ENCODE assay signal across 8 cellular contexts in the genomic region with DNA sequence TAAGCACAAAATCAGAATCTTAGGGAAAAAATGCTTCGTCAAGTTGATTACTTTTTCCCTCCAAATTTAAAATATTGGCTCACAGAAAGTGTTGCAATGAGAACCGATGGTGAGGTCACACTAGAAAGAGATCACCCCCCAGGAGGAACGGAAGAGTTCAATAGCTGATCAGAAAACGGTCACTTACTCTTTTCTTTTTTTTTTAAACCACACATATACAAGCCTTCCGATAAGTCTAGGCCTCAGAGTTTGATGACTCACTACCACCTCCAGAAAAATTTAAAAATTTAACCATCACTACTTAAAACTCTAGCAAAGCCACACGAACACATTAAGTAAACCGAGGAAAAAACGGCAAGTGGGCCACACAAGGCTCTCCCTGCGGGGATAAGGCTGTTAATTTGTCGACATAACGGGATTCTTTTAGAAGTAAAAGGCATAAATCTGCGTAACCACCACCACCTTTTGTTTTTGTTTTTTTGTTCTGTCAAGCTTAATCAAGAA. TPM values are rescaled to one million over a fixed set of nuclear protein-coding genes. Genes with fewer than 3 reads are reported as not detected.
DNase-seq lines count a peak whose midpoint lies in the region; ATAC-seq and TF ChIP-seq lines count a peak whose summit lies in the region.

No MANE protein-coding gene starts in this region.

- DNase-seq in activated naive CD4-positive, alpha-beta T cell treated with anti-CD3 and anti-CD28 coated beads, Interleukin-2, amount 50 U/mL, for 16 hours = no peak
- DNase-seq in activated CD8-positive, alpha-beta T cell treated with anti-CD3 and anti-CD28 coated beads for 36 hours = peak; percentile 62
- DNase-seq in hepatic stellate cell (ENCODE audit: low spot score) = peak; percentile 74
- no peak for DNase-seq in stimulated activated naive B cell treated with anti-CD40 and anti-IgM and Interleukin-4, amounts not matched to agents 10 μg/mL and 1 μg/mL and 100 μg/mL, for 72 hours
- no peak for DNase-seq in DMS53 treated with DMSO at 0.1 percent for 48 hours (lab: John Stamatoyannopoulos, UW; ENCODE audit: unreplicated experiment)
- DNase-seq in NCI-H1105 (lab: John Stamatoyannopoulos, UW) = no peak

- no peaks in the 10 kb centered on the region for H3K27me3 Mint-ChIP-seq in activated naive CD4-positive, alpha-beta T cell treated with anti-CD3 and anti-CD28 coated beads, Interleukin-2, amount 50 U/mL, for 24 hours
- H3K27me3 Mint-ChIP-seq in activated CD8-positive, alpha-beta T cell treated with anti-CD3 and anti-CD28 coated beads for 36 hours = no peaks in the 10 kb centered on the region
- no peaks in the 10 kb centered on the region for H3K27me3 Mint-ChIP-seq in stimulated activated naive B cell treated with anti-CD40 and anti-IgM and Interleukin-4, amounts not matched to agents 10 μg/mL and 1 μg/mL and 100 μg/mL, for 72 hours

- CTCF ChIA-PET in activated CD8-positive, alpha-beta T cell treated with anti-CD3 and anti-CD28 coated beads for 36 hours (lab: Charles Lee) = interaction anchor here (1.1 to 2.9 kb wide), 5 partner anchors 16 to 189 kb away, joined by 3 to 15 read pairs (median 7); partner anchors contain the start of genes MED22, RPL7A and SURF1

- intact Hi-C loops in activated CD8-positive, alpha-beta T cell treated with anti-CD3 and anti-CD28 coated beads for 36 hours (cut with micrococcal nuclease) = loop anchor here (10.0 kb wide), 1 partner anchor 110 kb away; no protein-coding TSS in a partner anchor

- H3K36me3 Mint-ChIP-seq in activated naive CD4-positive, alpha-beta T cell treated with anti-CD3 and anti-CD28 coated beads, Interleukin-2, amount 50 U/mL, for 24 hours = peaks cover 9% of the 10 kb centered on the region
- H3K36me3 Mint-ChIP-seq in activated CD8-positive, alpha-beta T cell treated with anti-CD3 and anti-CD28 coated beads for 36 hours (ENCODE audit: low read depth) = peaks cover 50% of the 10 kb centered on the region
- H3K36me3 Mint-ChIP-seq in stimulated activated naive B cell treated with anti-CD40 and anti-IgM and Interleukin-4, amounts not matched to agents 10 μg/mL and 1 μg/mL and 100 μg/mL, for 72 hours = peaks cover 15 to 36% of the 10 kb centered on the region in 2 donors

- H3K27ac Mint-ChIP-seq in activated naive CD4-positive, alpha-beta T cell treated with anti-CD3 and anti-CD28 coated beads, Interleukin-2, amount 50 U/mL, for 24 hours = peak overlapping the region; percentile 98
- peak overlapping the region; percentile 98 for H3K27ac Mint-ChIP-seq in activated CD8-positive, alpha-beta T cell treated with anti-CD3 and anti-CD28 coated beads for 36 hours
- peak overlapping the region; percentile 97 for H3K27ac Mint-ChIP-seq in stimulated activated naive B cell treated with anti-CD40 and anti-IgM and Interleukin-4, amounts not matched to agents 10 μg/mL and 1 μg/mL and 100 μg/mL, for 72 hours

- no peaks in the 10 kb centered on the region for H3K9me3 Mint-ChIP-seq in activated naive CD4-positive, alpha-beta T cell treated with anti-CD3 and anti-CD28 coated beads, Interleukin-2, amount 50 U/mL, for 24 hours
- H3K9me3 Mint-ChIP-seq in activated CD8-positive, alpha-beta T cell treated with anti-CD3 and anti-CD28 coated beads for 36 hours = no peaks in the 10 kb centered on the region
- no peaks in the 10 kb centered on the region for H3K9me3 Mint-ChIP-seq in stimulated activated naive B cell treated with anti-CD40 and anti-IgM and Interleukin-4, amounts not matched to agents 10 μg/mL and 1 μg/mL and 100 μg/mL, for 72 hours

- ATAC-seq in activated CD8-positive, alpha-beta T cell treated with anti-CD3 and anti-CD28 coated beads for 36 hours = peak; percentile 19
- no peak for ATAC-seq in stimulated activated naive B cell treated with anti-CD40 and anti-IgM and Interleukin-4, amounts not matched to agents 10 μg/mL and 1 μg/mL and 100 μg/mL, for 72 hours (replicated peaks)
- ATAC-seq in HG03520 (IDR thresholded peaks at IDR 0.05; ENCODE audit: unreplicated experiment) = no peak

- H3K4me1 Mint-ChIP-seq in activated naive CD4-positive, alpha-beta T cell treated with anti-CD3 and anti-CD28 coated beads, Interleukin-2, amount 50 U/mL, for 24 hours = peaks cover 40% of the 10 kb centered on the region
- H3K4me1 Mint-ChIP-seq in activated CD8-positive, alpha-beta T cell treated with anti-CD3 and anti-CD28 coated beads for 36 hours (ENCODE audit: low read depth) = peaks cover 47% of the 10 kb centered on the region
- peaks cover 36 to 46% of the 10 kb centered on the region in 2 donors for H3K4me1 Mint-ChIP-seq in stimulated activated naive B cell treated with anti-CD40 and anti-IgM and Interleukin-4, amounts not matched to agents 10 μg/mL and 1 μg/mL and 100 μg/mL, for 72 hours

- POLR2A ChIA-PET in activated CD8-positive, alpha-beta T cell treated with anti-CD3 and anti-CD28 coated beads for 36 hours (lab: Charles Lee) = interaction anchor here (0.9 to 28.8 kb wide), 9 partner anchors 9 to 42 kb away, joined by 3 to 872 read pairs (median 6); partner anchors contain the start of genes MED22, RPL7A, SURF1 and SURF2

- no peak for TF ChIP-seq CTCF in activated CD8-positive, alpha-beta T cell treated with anti-CD3 and anti-CD28 coated beads for 36 hours (IDR thresholded peaks at IDR 0.05)

- H3K4me3 Mint-ChIP-seq in activated naive CD4-positive, alpha-beta T cell treated with anti-CD3 and anti-CD28 coated beads, Interleukin-2, amount 50 U/mL, for 24 hours = peak overlapping the region; percentile 96
- peak overlapping the region; percentile 99 for H3K4me3 Mint-ChIP-seq in activated CD8-positive, alpha-beta T cell treated with anti-CD3 and anti-CD28 coated beads for 36 hours
- H3K4me3 Mint-ChIP-seq in stimulated activated naive B cell treated with anti-CD40 and anti-IgM and Interleukin-4, amounts not matched to agents 10 μg/mL and 1 μg/mL and 100 μg/mL, for 72 hours = peak overlapping the region; percentile 96 to 97

RNA-seq across cellular contexts. Expression of gene SURF4, which starts 1.2 kb away (rescaled TPM):
- total RNA-seq in activated CD8-positive, alpha-beta T cell treated with anti-CD3 and anti-CD28 coated beads for 36 hours = 100 to 1,000 TPM; 219 to 239 TPM

RNA-seq across cellular contexts. Expression of gene STKLD1, which starts 1.5 kb away (rescaled TPM):
- total RNA-seq in activated CD8-positive, alpha-beta T cell treated with anti-CD3 and anti-CD28 coated beads for 36 hours = under 1 TPM; 0.45 to 0.52 TPM

RNA-seq across cellular contexts. Expression of gene SURF2, which starts 18.3 kb away (rescaled TPM):
- 10 to 100 TPM; 14.6 to 21.5 TPM for total RNA-seq in activated CD8-positive, alpha-beta T cell treated with anti-CD3 and anti-CD28 coated beads for 36 hours

RNA-seq across cellular contexts. Expression of gene SURF1, which starts 18.4 kb away (rescaled TPM):
- 10 to 100 TPM; 22.1 to 25.3 TPM for total RNA-seq in activated CD8-positive, alpha-beta T cell treated with anti-CD3 and anti-CD28 coated beads for 36 hours

RNA-seq across cellular contexts. Expression of gene RPL7A, which starts 26.6 kb away (rescaled TPM):
- 1,000 to 10,000 TPM; 3,479 to 3,507 TPM for total RNA-seq in activated CD8-positive, alpha-beta T cell treated with anti-CD3 and anti-CD28 coated beads for 36 hours

Comparison
In these comparisons a context has a peak if more than half of its experiments do, and no peak if none do; other contexts are left out.
1. DNase-seq: peak in activated CD8-positive, alpha-beta T cell treated with anti-CD3 and anti-CD28 coated beads for 36 hours (single experiment) and hepatic stellate cell (single experiment); none in activated naive CD4-positive, alpha-beta T cell treated with anti-CD3 and anti-CD28 coated beads, Interleukin-2, amount 50 U/mL, for 16 hours (single experiment), stimulated activated naive B cell treated with anti-CD40 and anti-IgM and Interleukin-4, amounts not matched to agents 10 μg/mL and 1 μg/mL and 100 μg/mL, for 72 hours (single experiment), DMS53 treated with DMSO at 0.1 percent for 48 hours (single experiment) and NCI-H1105 (single experiment).
2. Peak in every context shown above with its lines, with median percentiles within 50 percentile points of each other: H3K27ac Mint-ChIP-seq and H3K4me3 Mint-ChIP-seq.